11 cellular contexts compared by ENCODE assay signal in the genomic region with DNA sequence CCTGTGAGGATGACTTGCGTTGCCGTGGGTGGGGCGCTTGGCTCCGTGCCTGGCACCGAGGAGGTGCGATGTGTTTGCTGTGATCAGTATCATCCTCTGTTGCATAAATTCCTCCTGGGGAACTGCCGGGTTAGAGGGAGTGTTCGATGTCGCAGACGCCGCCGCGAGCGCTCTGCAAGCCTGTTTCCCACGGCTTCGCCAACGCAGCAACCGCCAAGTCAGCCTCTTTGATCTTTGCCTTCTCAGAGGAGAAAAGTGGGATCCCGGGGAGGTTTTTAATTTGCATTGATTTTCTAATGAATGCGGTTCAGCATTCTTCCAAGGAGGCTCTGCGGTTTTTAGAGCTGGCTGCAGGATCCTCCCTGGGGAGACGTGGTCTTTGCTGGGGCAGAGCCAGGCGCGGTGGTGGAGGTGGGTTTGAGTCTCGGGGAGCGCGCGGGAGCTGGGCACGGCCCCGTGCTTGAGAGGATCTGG.
DNase-seq lines count a peak whose midpoint lies in the region.
"Had no signal": no experiment of that assay in that cellular context is flagged by ENCODE, and none has a peak within 500 bp of the region (broad histone marks: within the 10 kb centered on the region; RNA-seq: fewer than 3 reads in every experiment).

No MANE protein-coding gene starts in this region.

- DNase-seq in GF-D8 (lab: John Stamatoyannopoulos, UW) (peak; percentile 60), MV-4-11 (lab: John Stamatoyannopoulos, UW) (peak; percentile 58), astrocyte of the hippocampus (ENCODE audit: low read depth, low spot score) (peak; percentile 71), nucleus accumbens (lab: John Stamatoyannopoulos, UW) (peak in 35 of 56 donors; percentile 8 to 84 (median 49)), dedifferentiated amniotic fluid mesenchymal stem cell (ENCODE audit: extremely low spot score) (no peak), NCI-H1092 (lab: John Stamatoyannopoulos, UW) (no peak)
- no peak for DNase-seq in activated CD4-positive, alpha-beta T cell treated with anti-CD3 and anti-CD28 coated beads for 1 hour
- DNase-seq: activated CD4-positive, alpha-beta T cell treated with anti-CD3 and anti-CD28 coated beads, Interleukin-2, amount 10 ng/mL, durations not matched to agents 7 days and 5 days; kidney; pancreas; upper lobe of right lung had no signal

Comparison
In these comparisons a context has a peak if more than half of its experiments do, and no peak if none do; other contexts are left out.
1. DNase-seq: peak in GF-D8 (single experiment), MV-4-11 (single experiment), astrocyte of the hippocampus (single experiment) and nucleus accumbens (35 of 56); none in dedifferentiated amniotic fluid mesenchymal stem cell (single experiment), NCI-H1092 (single experiment) and activated CD4-positive, alpha-beta T cell treated with anti-CD3 and anti-CD28 coated beads for 1 hour (single experiment).